Comparison of ENCODE assay signal across 20 cellular contexts in the genomic region with DNA sequence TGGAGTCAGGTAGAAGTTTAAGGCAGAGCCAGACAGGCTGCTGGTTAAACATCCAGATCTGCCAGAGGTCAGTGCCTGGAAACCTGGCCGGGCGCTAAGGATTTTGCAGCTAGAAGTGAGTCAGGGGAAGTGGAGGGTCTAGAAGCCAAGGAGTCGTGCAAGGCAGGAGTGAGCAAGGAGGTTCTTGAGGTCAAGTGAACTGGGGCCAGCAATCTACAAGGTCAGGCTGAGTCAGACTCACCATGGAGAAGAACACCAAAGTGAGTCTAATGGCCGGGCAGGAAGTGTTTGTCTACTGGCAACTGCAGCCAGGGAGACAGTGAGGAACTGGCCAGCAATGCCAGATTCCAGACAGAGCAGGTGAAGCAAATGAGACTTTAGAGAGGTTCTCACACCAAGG.
"Had no signal": no experiment of that assay in that cellular context is flagged by ENCODE, and none has a peak within 500 bp of the region (broad histone marks: within the 10 kb centered on the region; RNA-seq: fewer than 3 reads in every experiment).

No MANE protein-coding gene starts in this region.

- H3K4me3 Mint-ChIP-seq: activated CD4-positive, alpha-beta T cell treated with anti-CD3 and anti-CD28 coated beads, Interleukin-2, amount 10 ng/mL, durations not matched to agents 24 days and 14 days; activated CD8-positive, alpha-beta T cell treated with anti-CD3 and anti-CD28 coated beads, Interleukin-2, amount 10 ng/mL, durations not matched to agents 7 days and 5 days; activated naive CD4-positive, alpha-beta T cell treated with anti-CD3 and anti-CD28 coated beads, Interleukin-2, amount 50 U/mL, for 24 hours; naive B cell; T-helper 17 cell had no signal

- H3K27ac ChIP-seq: testis had no signal

- H3K9me3 ChIP-seq: testis, vagina had no signal

- H3K4me3 ChIP-seq: lung, testis, vagina had no signal

- H3K36me3 ChIP-seq: vagina had no signal

- ATAC-seq: activated CD8-positive, alpha-beta T cell treated with anti-CD3 and anti-CD28 coated beads, Interleukin-2, amount 10 ng/mL, durations not matched to agents 7 days and 5 days; esophagus mucosa; T-helper 17 cell had no signal

- H3K27ac Mint-ChIP-seq: activated CD4-positive, alpha-beta T cell treated with anti-CD3 and anti-CD28 coated beads, Interleukin-2, amount 10 ng/mL, durations not matched to agents 24 days and 14 days; activated CD8-positive, alpha-beta T cell treated with anti-CD3 and anti-CD28 coated beads, Interleukin-2, amount 10 ng/mL, durations not matched to agents 7 days and 5 days; activated naive CD4-positive, alpha-beta T cell treated with anti-CD3 and anti-CD28 coated beads, Interleukin-2, amount 50 U/mL, for 24 hours; naive B cell; T-helper 17 cell had no signal

- DNase-seq: activated CD4-positive, alpha-beta T cell treated with anti-CD3 and anti-CD28 coated beads, Interleukin-2, amount 10 ng/mL, durations not matched to agents 24 days and 14 days; activated CD8-positive, alpha-beta T cell treated with anti-CD3 and anti-CD28 coated beads, Interleukin-2, amount 10 ng/mL, durations not matched to agents 7 days and 5 days; activated gamma-delta T cell treated with Interleukin-2 at 50 U/mL for 16 hours; anterior cingulate cortex; central memory CD4-positive, alpha-beta T cell; dermis blood vessel endothelial cell; effector CD8-positive, alpha-beta T cell; naive B cell; occipital lobe; retina; stimulated activated CD4-positive, alpha-beta T cell treated with anti-CD3 and anti-CD28 coated beads, Interleukin-2, amount 100 ng/mL, for 48 hours; stimulated activated CD8-positive, alpha-beta memory T cell treated with anti-CD3 and anti-CD28 coated beads, Interleukin-4, amount 100 ng/mL, for 48 hours; stimulated activated naive CD4-positive, alpha-beta T cell; T-helper 17 cell; testis; trophoblast cell had no signal

- H3K36me3 Mint-ChIP-seq: activated naive CD4-positive, alpha-beta T cell treated with anti-CD3 and anti-CD28 coated beads, Interleukin-2, amount 50 U/mL, for 24 hours; naive B cell had no signal

- H3K4me1 Mint-ChIP-seq: activated CD4-positive, alpha-beta T cell treated with anti-CD3 and anti-CD28 coated beads, Interleukin-2, amount 10 ng/mL, durations not matched to agents 24 days and 14 days; activated naive CD4-positive, alpha-beta T cell treated with anti-CD3 and anti-CD28 coated beads, Interleukin-2, amount 50 U/mL, for 24 hours; naive B cell; T-helper 17 cell had no signal

- H3K9me3 Mint-ChIP-seq: activated CD4-positive, alpha-beta T cell treated with anti-CD3 and anti-CD28 coated beads, Interleukin-2, amount 10 ng/mL, durations not matched to agents 24 days and 14 days had no signal

- H3K4me1 ChIP-seq: testis, vagina had no signal

- H3K27me3 ChIP-seq: testis, vagina had no signal
